Comparison of ENCODE assay signal across 8 cellular contexts in genomic region chr3:169772530-169772950, GRCh38. TPM values are rescaled to one million over a fixed set of nuclear protein-coding genes. Genes with fewer than 3 reads are reported as not detected.
DNase-seq lines count a peak whose midpoint lies in the region; ATAC-seq and TF ChIP-seq lines count a peak whose summit lies in the region.

No MANE protein-coding gene starts in this region.

- peaks cover 5 to 9% of the 10 kb centered on the region in 2 experiments for H3K79me1 ChIP-seq in IMR-90 (ENCODE audit: low read depth in 1 of 2, low read length in 2 of 2)

- H3K27me3 Mint-ChIP-seq in osteocyte (ENCODE audit: unreplicated experiment) = no peaks in the 10 kb centered on the region

- H3K14ac ChIP-seq in IMR-90 (replicated peaks; ENCODE audit: low read depth, low read length) = peak overlapping the region; percentile 97

- no peak overlapping the region for H2BK20ac ChIP-seq in IMR-90 (ENCODE audit: low read depth, low read length)

- H2AK9ac ChIP-seq in IMR-90 (replicated peaks; ENCODE audit: low read depth, low read length, poor library complexity) = peak overlapping the region; percentile 90

- peak overlapping the region; percentile 91 for H3K56ac ChIP-seq in IMR-90 (ENCODE audit: extremely low read depth, insufficient read depth, low read length)

- no peak for TF ChIP-seq RAD21 in IMR-90 (IDR thresholded peaks at IDR 0.05; ENCODE audit: low read length)

- H4K91ac ChIP-seq in IMR-90 (ENCODE audit: insufficient read depth, low read depth, low read length) = peak overlapping the region; percentile 81

- peak overlapping the region; percentile 82 for H3K9ac ChIP-seq in IMR-90 (ENCODE audit: low read depth, low read length)

- peak overlapping the region; percentile 83 for H3K4me2 ChIP-seq in IMR-90 (ENCODE audit: low read depth, low read length)

- WGBS in IMR-90 (ENCODE audit: extremely low coverage in 2 of 2, insufficient read length in 1 of 2), 2 experiments = no CpG with 5 or more reads among the region's 11 CpGs
- 0 to 1% (median 1%) methylated on average over 11 of the region's 11 CpGs for WGBS in heart left ventricle, 4 donors

- peak overlapping the region; percentile 70 for H3K18ac ChIP-seq in IMR-90 (ENCODE audit: low read depth, low read length)

- 0 out of 2 replicates have a peak, but pooled peaks cover 2% of the 10 kb centered on the region for H3K36me3 ChIP-seq in IMR-90 (ENCODE audit: control insufficient read depth, insufficient read depth, low read length)
- H3K36me3 ChIP-seq in heart left ventricle = peaks cover 0 to 35% (median 32%) of the 10 kb centered on the region in 9 donors

- DNase-seq in EH (ENCODE audit: low read depth) (peak; percentile 86), IMR-90 (peak; percentile 81), NOMO-1 treated with dmso at 0.1 percent for 144 hours (lab: John Stamatoyannopoulos, UW; ENCODE audit: unreplicated experiment) (peak; percentile 66), amniotic epithelial cell (ENCODE audit: low read depth) (peak; percentile 77), heart left ventricle (peak; percentile 73 to 81 (median 77)), osteocyte (ENCODE audit: extremely low spot score, unreplicated experiment) (peak; percentile 87)
- no peak for DNase-seq in central memory CD4-positive, alpha-beta T cell

- peak overlapping the region; percentile 80 for H3K4me3 ChIP-seq in IMR-90 (ENCODE audit: insufficient read depth, low read depth, low read length)
- H3K4me3 ChIP-seq in heart left ventricle = peak overlapping the region; percentile 61 to 97 (median 81)

- POLR2A ChIA-PET in IMR-90 (lab: Charles Lee; ENCODE audit: unreplicated experiment) = interaction anchor here (0.6 kb wide), 1 partner anchor 774 kb away, joined by 3 read pairs; no protein-coding TSS in a partner anchor

- H2BK15ac ChIP-seq in IMR-90 (ENCODE audit: low read depth, low read length) = peak overlapping the region; percentile 8; the same call in 1 of the 3 replicates

- ATAC-seq in GM21619 (IDR thresholded peaks at IDR 0.05; ENCODE audit: unreplicated experiment) = peak; percentile 14
- peak; percentile 51 for ATAC-seq in IMR-90 (ENCODE audit: low read depth)
- ATAC-seq in heart left ventricle = peak; percentile 65 to 79 (median 71)

- no peaks in the 10 kb centered on the region for H4K20me1 ChIP-seq in IMR-90 (ENCODE audit: insufficient read depth, low read length)

- no peak for TF ChIP-seq CTCF in IMR-90 (conservative IDR thresholded peaks at IDR 0.05; ENCODE audit: low read depth, low read length)
- TF ChIP-seq CTCF in heart left ventricle (IDR thresholded peaks at IDR 0.05) = no peak
- TF ChIP-seq CTCF in osteocyte (IDR thresholded peaks at IDR 0.05) = no peak

- peak overlapping the region; percentile 93 for H3K27ac ChIP-seq in IMR-90 (ENCODE audit: insufficient read depth, low read length)
- peak overlapping the region; percentile 96 to 100 (median 98) for H3K27ac ChIP-seq in heart left ventricle

- H3K9me3 Mint-ChIP-seq in osteocyte (ENCODE audit: unreplicated experiment) = no peaks in the 10 kb centered on the region

- in situ Hi-C loops in IMR-90 (cut with MboI; ENCODE audit: low sequenced_read_pairs) = loop anchor here (25.0 kb wide), 1 partner anchor 1685 kb away; the partner anchor contains the start of gene GOLIM4

- H3K4me1 Mint-ChIP-seq in osteocyte (ENCODE audit: unreplicated experiment) = peaks cover 33% of the 10 kb centered on the region

- CTCF ChIA-PET in IMR-90 (lab: Yijun Ruan, JAX) = interaction anchor here (0.7 to 0.8 kb wide), 2 partner anchors 11 to 38 kb away, joined by 4 read pairs; no protein-coding TSS in a partner anchor

- dilution Hi-C loops in IMR-90 (cut with HindIII; ENCODE audit: low sequenced_read_pairs, unreplicated experiment) = no loop called here

- BruUV-seq in IMR-90 (replicated peaks; lab: Mats Ljungman, UMichigan) = no TSS peak

- H2BK120ac ChIP-seq in IMR-90 (ENCODE audit: low read depth, low read length) = peak overlapping the region; percentile 35; the same call in 1 of the 2 replicates

- H3K9me3 ChIP-seq in IMR-90 (ENCODE audit: control insufficient read depth, insufficient read depth, low read length) = no peaks in the 10 kb centered on the region
- H3K9me3 ChIP-seq in heart left ventricle = no peaks in the 10 kb centered on the region

- H3K4me1 ChIP-seq in IMR-90 (ENCODE audit: control insufficient read depth, insufficient read depth, low read length) = no peaks in the 10 kb centered on the region
- peaks cover 0 to 28% (median 24%) of the 10 kb centered on the region in 12 donors for H3K4me1 ChIP-seq in heart left ventricle

- intact Hi-C loops in IMR-90 (cut with micrococcal nuclease) (loop anchor here (2.0 to 10.0 kb wide), 2 partner anchors 212 to 626 kb away; no protein-coding TSS in a partner anchor), heart left ventricle (cut with DNase I) (loop anchor here in 2 of 10 donors (5.0 to 10.0 kb wide), 2 partner anchors 192 to 195 kb away; partner anchors contain the start of gene SEC62 (in 2 of the 2))

- peak overlapping the region; percentile 72 for H4K5ac ChIP-seq in IMR-90 (ENCODE audit: low read depth, low read length)

- peak overlapping the region; percentile 98 for H3K4me3 Mint-ChIP-seq in osteocyte (ENCODE audit: unreplicated experiment)

- peak overlapping the region; percentile 63 to 92 for H4K8ac ChIP-seq in IMR-90 (ENCODE audit: low read depth in 2 of 2, low read length in 2 of 2)

- H3K23ac ChIP-seq in IMR-90 (ENCODE audit: low read depth, low read length) = peak overlapping the region; percentile 83

- H3K4ac ChIP-seq in IMR-90 (ENCODE audit: low read depth, low read length) = peak overlapping the region; percentile 94

- peak overlapping the region; percentile 94 for H2AFZ ChIP-seq in IMR-90 (replicated peaks; ENCODE audit: low read length, poor library complexity)

- H3K27me3 ChIP-seq in IMR-90 (ENCODE audit: control insufficient read depth, insufficient read depth, low read length) = no peaks in the 10 kb centered on the region
- H3K27me3 ChIP-seq in heart left ventricle = no peaks in the 10 kb centered on the region

- H3K9me1 ChIP-seq in IMR-90 (ENCODE audit: insufficient read depth, low read length) = no peaks in the 10 kb centered on the region

- H2AK5ac ChIP-seq in IMR-90 (ENCODE audit: low read depth, low read length) = peak overlapping the region; percentile 41

- H3K27ac Mint-ChIP-seq in osteocyte (ENCODE audit: unreplicated experiment) = peak overlapping the region; percentile 100

- peak overlapping the region; percentile 86 for H2BK5ac ChIP-seq in IMR-90 (ENCODE audit: low read depth, low read length, poor library complexity, severe bottlenecking)

- no peak for TF ChIP-seq POLR2A in IMR-90 (IDR thresholded peaks at IDR 0.05; ENCODE audit: low read depth, low read length)
- no peak for TF ChIP-seq POLR2A in heart left ventricle (IDR thresholded peaks at IDR 0.05)

- H3K36me3 Mint-ChIP-seq in osteocyte (ENCODE audit: unreplicated experiment) = peaks cover 18% of the 10 kb centered on the region

TF ChIP-seq in IMR-90, 13 proteins besides CTCF, POLR2A, EP300 and RAD21 (continues in another document):
- no peak for TF ChIP-seq MXI1 (IDR thresholded peaks at IDR 0.05; ENCODE audit: borderline replicate concordance, low read depth, low read length)
- no peak for TF ChIP-seq CEBPB (IDR thresholded peaks at IDR 0.05; ENCODE audit: low read depth, low read length)
- no peak for TF ChIP-seq FOS (IDR thresholded peaks at IDR 0.05; ENCODE audit: low read depth, low read length)

RNA-seq across cellular contexts. Expression of gene MYNN, which starts 0.7 kb away (rescaled TPM):
- total RNA-seq in IMR-90 (2012; rRNA removed) (26.9 and 33.1 TPM in 2 replicates), heart left ventricle (10 to 100 TPM in 7 of 9 donors, 1 to 10 TPM in 2; 8.8 to 14.1 (median 10.5) TPM), osteocyte (16.7 and 17.2 TPM in 2 replicates)
- polyA plus RNA-seq in IMR-90 (2012; rRNA removed) (10.2 and 11.8 TPM in 2 replicates), heart left ventricle (1 to 10 TPM; 5.0 to 9.9 TPM)
- 2.4 and 2.7 TPM in 2 replicates for polyA plus RNA-seq in IMR-90 (2012; cell fraction: cytosol; rRNA removed)
- polyA plus RNA-seq in IMR-90 (2012; cell fraction: nucleus; rRNA removed; ENCODE audit: low replicate concordance) = 3.5 and 25.6 TPM in 2 replicates

RNA-seq across cellular contexts. Expression of gene ACTRT3, which starts 3.2 kb away (rescaled TPM):
- total RNA-seq in IMR-90 (2012; rRNA removed) (2.5 TPM in 2 replicates), heart left ventricle (1 to 10 TPM in 2 of 9 donors, under 1 TPM in 7; 0.18 to 1.3 (median 0.54) TPM), osteocyte (2.5 and 2.7 TPM in 2 replicates)
- polyA plus RNA-seq in IMR-90 (2012; rRNA removed) (0.97 and 1.1 TPM in 2 replicates), heart left ventricle (under 1 TPM; 0.27 to 0.68 TPM)
- polyA plus RNA-seq in IMR-90 (2012; cell fraction: cytosol; rRNA removed) = 0.89 and 1.4 TPM in 2 replicates
- 0.29 and 0.52 TPM in 2 replicates for polyA plus RNA-seq in IMR-90 (2012; cell fraction: nucleus; rRNA removed; ENCODE audit: low replicate concordance)

RNA-seq across cellular contexts. Expression of gene TERC, which starts 7.7 kb away (rescaled TPM):
- total RNA-seq in IMR-90 (2012; rRNA removed) (17.8 and 57.0 TPM in 2 replicates), heart left ventricle (10 to 100 TPM in 2 of 9 donors, 1 to 10 TPM in 5, not detected in 2; 1.0 to 60.8 (median 3.1) TPM), osteocyte (1.5 TPM in 1 of 2 replicates, not detected in the other)
- polyA plus RNA-seq in IMR-90 (2012; rRNA removed) (not detected in 2 replicates), heart left ventricle (not detected)
- polyA plus RNA-seq in IMR-90 (2012; cell fraction: cytosol; rRNA removed) = 0.13 TPM in 1 of 2 replicates, not detected in the other
- 0.45 and 0.89 TPM in 2 replicates for polyA plus RNA-seq in IMR-90 (2012; cell fraction: nucleus; rRNA removed; ENCODE audit: low replicate concordance)

RNA-seq across cellular contexts. Expression of gene LRRIQ4, which starts 40.1 kb away (rescaled TPM):
- total RNA-seq in IMR-90 (2012; rRNA removed) (not detected in 2 replicates), heart left ventricle (not detected), osteocyte (not detected in 2 replicates)
- polyA plus RNA-seq in IMR-90 (2012; rRNA removed) (not detected in 2 replicates), heart left ventricle (not detected)
- 0.02 TPM in 1 of 2 replicates, not detected in the other for polyA plus RNA-seq in IMR-90 (2012; cell fraction: cytosol; rRNA removed)
- polyA plus RNA-seq in IMR-90 (2012; cell fraction: nucleus; rRNA removed; ENCODE audit: low replicate concordance) = not detected in 2 replicates

RNA-seq across cellular contexts. Expression of gene LRRC34, which starts 40.2 kb away (rescaled TPM):
- total RNA-seq in IMR-90 (2012; rRNA removed) = 0.90 and 1.1 TPM in 2 replicates
- polyA plus RNA-seq in IMR-90 (2012; rRNA removed) = 0.60 and 0.91 TPM in 2 replicates
- polyA plus RNA-seq in IMR-90 (2012; cell fraction: cytosol; rRNA removed) = 0.10 and 0.15 TPM in 2 replicates
- 0.23 and 0.68 TPM in 2 replicates for polyA plus RNA-seq in IMR-90 (2012; cell fraction: nucleus; rRNA removed; ENCODE audit: low replicate concordance)
- 1 to 10 TPM in 6 of 9 donors, under 1 TPM in 2, not detected in 1; 0.60 to 2.4 (median 1.6) TPM for total RNA-seq in heart left ventricle
- under 1 TPM; 0.91 to 0.93 TPM for polyA plus RNA-seq in heart left ventricle
- total RNA-seq in osteocyte = 1.5 and 2.0 TPM in 2 replicates

Comparison
In these comparisons a context has a peak if more than half of its experiments do, and no peak if none do; other contexts are left out.
1. ATAC-seq: peak in every context shown above with its lines; median percentile 71 in heart left ventricle; 51 in IMR-90; 14 in GM21619.